ENCODE assay signal across 11 cellular contexts in the genomic region with DNA sequence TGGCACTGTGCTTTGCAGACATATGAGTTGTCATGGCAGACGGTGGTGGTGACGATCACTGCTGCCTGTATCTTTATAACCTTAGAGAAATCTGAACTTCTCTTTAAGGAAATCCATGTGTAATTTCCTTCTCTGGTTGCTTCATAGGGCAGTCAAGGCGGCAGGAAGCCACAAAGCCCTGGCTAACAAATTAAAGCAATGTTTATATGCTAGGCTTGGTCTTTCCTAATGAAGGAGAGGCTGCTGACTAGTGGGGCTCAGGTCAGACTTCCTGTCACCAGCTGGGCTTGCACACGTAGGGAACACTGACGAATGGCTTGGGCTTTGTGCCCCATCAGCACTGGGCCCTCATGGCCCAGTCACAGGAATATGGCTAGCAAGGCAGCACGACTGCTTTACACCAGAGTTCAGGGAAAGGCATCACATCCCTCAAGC. TPM values are rescaled to one million over a fixed set of nuclear protein-coding genes. Genes with fewer than 3 reads are reported as not detected.
DNase-seq lines count a peak whose midpoint lies in the region; ATAC-seq and TF ChIP-seq lines count a peak whose summit lies in the region.
"Had no signal": no experiment of that assay in that cellular context is flagged by ENCODE, and none has a peak within 500 bp of the region (broad histone marks: within the 10 kb centered on the region; RNA-seq: fewer than 3 reads in every experiment).

No MANE protein-coding gene starts in this region.

- DNase-seq in MV-4-11 (lab: John Stamatoyannopoulos, UW) (peak; percentile 96), fibroblast of pulmonary artery (ENCODE audit: low read depth) (peak; percentile 48), pons (ENCODE audit: low spot score) (peak; percentile 19), brain microvascular endothelial cell (no peak), hepatic stellate cell (ENCODE audit: low spot score) (no peak), NCI-H2196 treated with DMSO at 0.1 percent for 48 hours (lab: John Stamatoyannopoulos, UW; ENCODE audit: unreplicated experiment) (no peak), prostate gland (ENCODE audit: low spot score) (no peak)
- DNase-seq: activated naive CD4-positive, alpha-beta T cell treated with anti-CD3 and anti-CD28 coated beads, Interleukin-2, amount 50 U/mL, for 16 hours; Caco-2; effector memory CD4-positive, alpha-beta T cell had no signal

- no peak for TF ChIP-seq CTCF in fibroblast of pulmonary artery (IDR thresholded peaks at IDR 0.05; ENCODE audit: low read length, missing control alignments)
- no peak for TF ChIP-seq CTCF in brain microvascular endothelial cell (IDR thresholded peaks at IDR 0.05; ENCODE audit: low read depth, low read length, missing control alignments)
- no peak for TF ChIP-seq CTCF in prostate gland (IDR thresholded peaks at IDR 0.05)

- H3K9me3 ChIP-seq in prostate gland: no peaks in the 10 kb centered on the region

- in situ Hi-C loops in brain microvascular endothelial cell (cut with HindIII; ENCODE audit: low pct_ligation_motif_present, low sequenced_read_pairs): no loop called here

- no peak for TF ChIP-seq POLR2A in prostate gland (IDR thresholded peaks at IDR 0.05)

- H3K27me3 ChIP-seq in brain microvascular endothelial cell (replicated peaks) (no peaks in the 10 kb centered on the region), prostate gland (replicated peaks; ENCODE audit: insufficient read depth) (no peaks in the 10 kb centered on the region)

- 88% methylated on average over 6 of the region's 6 CpGs for WGBS in prostate gland

- H3K27ac ChIP-seq in brain microvascular endothelial cell (no peak overlapping the region), prostate gland (no peak overlapping the region)

- intact Hi-C loops in prostate gland (cut with DNase I): loop anchor here (10.0 kb wide), 1 partner anchor 177 kb away; no protein-coding TSS in a partner anchor

- no peaks in the 10 kb centered on the region for H3K4me1 ChIP-seq in prostate gland (replicated peaks)
- H3K4me1 ChIP-seq: Caco-2 had no signal

- H3K36me3 ChIP-seq in brain microvascular endothelial cell (replicated peaks) (no peaks in the 10 kb centered on the region), prostate gland (no peaks in the 10 kb centered on the region)

- H3K4me3 ChIP-seq in fibroblast of pulmonary artery (replicated peaks; ENCODE audit: low read depth, low read length) (no peak overlapping the region), brain microvascular endothelial cell (ENCODE audit: low read depth, low read length) (no peak overlapping the region), prostate gland (no peak overlapping the region)

- peak; percentile 22 for ATAC-seq in GM18519 (IDR thresholded peaks at IDR 0.05; ENCODE audit: low FRiP score, unreplicated experiment)

RNA-seq across cellular contexts. Expression of a gene that starts 30.2 kb away (rescaled TPM):
- 10 to 100 TPM; 22.5 to 39.6 TPM for total RNA-seq in prostate gland

RNA-seq across cellular contexts. Expression of a gene that starts 45.9 kb away (rescaled TPM):
- under 1 TPM; 0.09 to 0.74 TPM for total RNA-seq in prostate gland

Comparison
In these comparisons a context has a peak if more than half of its experiments do, and no peak if none do; other contexts are left out.
1. DNase-seq: peak in MV-4-11 (single experiment), fibroblast of pulmonary artery (single experiment) and pons (single experiment); none in brain microvascular endothelial cell (single experiment), hepatic stellate cell (single experiment), NCI-H2196 treated with DMSO at 0.1 percent for 48 hours (single experiment) and prostate gland (single experiment).